Comparison of ENCODE assay signal across 26 cellular contexts in the genomic region with DNA sequence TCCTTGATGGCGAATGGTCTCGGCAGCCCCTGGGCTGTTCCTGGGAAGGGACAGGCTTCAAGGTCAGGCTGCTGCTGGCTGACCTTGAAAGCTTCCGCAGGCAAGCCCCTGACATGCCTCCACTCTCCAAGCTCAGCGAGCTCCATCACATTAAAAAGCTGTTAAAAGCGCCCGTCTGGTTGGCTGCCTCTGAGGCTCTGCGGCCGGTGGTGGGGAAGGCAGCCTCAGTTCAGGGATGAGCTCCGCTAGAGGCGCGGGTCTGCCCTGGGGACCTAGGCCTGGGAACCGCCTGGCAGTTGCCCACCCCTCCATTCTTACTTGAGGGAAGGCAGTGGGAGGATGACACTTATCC.
DNase-seq lines count a peak whose midpoint lies in the region; ATAC-seq and TF ChIP-seq lines count a peak whose summit lies in the region.
"Had no signal": no experiment of that assay in that cellular context is flagged by ENCODE, and none has a peak within 500 bp of the region (broad histone marks: within the 10 kb centered on the region; RNA-seq: fewer than 3 reads in every experiment).

No MANE protein-coding gene starts in this region.

- H3K4me1 Mint-ChIP-seq in glutamatergic neuron (ENCODE audit: low read depth, unreplicated experiment) (peaks cover 20% of the 10 kb centered on the region), nephron progenitor cell (peaks cover 83% of the 10 kb centered on the region)
- H3K4me1 Mint-ChIP-seq: activated naive CD8-positive, alpha-beta T cell treated with anti-CD3 and anti-CD28 coated beads for 36 hours; CD14-positive monocyte; naive thymus-derived CD4-positive, alpha-beta T cell had no signal

- no peak overlapping the region for H3K27ac ChIP-seq in effector memory CD4-positive, alpha-beta T cell (ENCODE audit: insufficient read depth, low read length, poor library complexity, severe bottlenecking)
- H3K27ac ChIP-seq: body of pancreas, coronary artery, VCaP had no signal

- TF ChIP-seq CTCF in BE2C (IDR thresholded peaks at IDR 0.05; ENCODE audit: low read depth, low read length): no peak
- TF ChIP-seq CTCF in glutamatergic neuron (IDR thresholded peaks at IDR 0.05; ENCODE audit: partially characterized antibody, unreplicated experiment): no peak
- TF ChIP-seq CTCF in nephron progenitor cell (IDR thresholded peaks at IDR 0.05): no peak

- no peaks in the 10 kb centered on the region for H3K36me3 ChIP-seq in BE2C
- H3K36me3 ChIP-seq in effector memory CD4-positive, alpha-beta T cell (ENCODE audit: control insufficient read depth, insufficient read depth, low read length): no peaks in the 10 kb centered on the region

- peak; percentile 43 for DNase-seq in BE2C
- peak; percentile 11 for DNase-seq in NCI-H1694 (lab: John Stamatoyannopoulos, UW)
- peak; percentile 68 for DNase-seq in glutamatergic neuron
- no peak for DNase-seq in nephron progenitor cell
- DNase-seq in effector memory CD4-positive, alpha-beta T cell: no peak
- no peak for DNase-seq in activated CD4-positive, alpha-beta T cell treated with anti-CD3 and anti-CD28 coated beads for 4 hours
- DNase-seq: activated CD8-positive, alpha-beta memory T cell treated with anti-CD3 and anti-CD28 coated beads for 24 hours; activated naive CD8-positive, alpha-beta T cell treated with anti-CD3 and anti-CD28 coated beads for 36 hours; body of pancreas; DMS 273 treated with DMSO at 0.1 percent for 48 hours; Kasumi-1; mammary epithelial cell; naive thymus-derived CD4-positive, alpha-beta T cell; NCI-H1092 treated with DMSO at 0.1 percent for 48 hours; NCI-H2081 treated with DMSO at 0.1 percent for 48 hours; OCI-M1; SIG-M5; stimulated activated CD8-positive, alpha-beta memory T cell treated with anti-CD3 and anti-CD28 coated beads, Interleukin-4, amount 100 ng/mL, for 48 hours; substantia nigra; T-helper 2 cell had no signal

- no peak overlapping the region for H3K4me3 Mint-ChIP-seq in glutamatergic neuron (ENCODE audit: unreplicated experiment)
- peak overlapping the region; percentile 45 for H3K4me3 Mint-ChIP-seq in nephron progenitor cell
- H3K4me3 Mint-ChIP-seq: activated naive CD8-positive, alpha-beta T cell treated with anti-CD3 and anti-CD28 coated beads for 36 hours; CD14-positive monocyte; naive thymus-derived CD4-positive, alpha-beta T cell had no signal

- no peaks in the 10 kb centered on the region for H3K9me3 ChIP-seq in BE2C
- H3K9me3 ChIP-seq in effector memory CD4-positive, alpha-beta T cell (ENCODE audit: control insufficient read depth, low read length): no peaks in the 10 kb centered on the region
- H3K9me3 ChIP-seq: body of pancreas had no signal

- ATAC-seq in GM18861 (IDR thresholded peaks at IDR 0.05; ENCODE audit: unreplicated experiment) (no peak), GM21786 (IDR thresholded peaks at IDR 0.05; ENCODE audit: unreplicated experiment) (no peak)
- ATAC-seq: body of pancreas; naive thymus-derived CD4-positive, alpha-beta T cell had no signal

- H3K27ac Mint-ChIP-seq in glutamatergic neuron (ENCODE audit: unreplicated experiment) (no peak overlapping the region), nephron progenitor cell (no peak overlapping the region)
- H3K27ac Mint-ChIP-seq: activated naive CD8-positive, alpha-beta T cell treated with anti-CD3 and anti-CD28 coated beads for 36 hours; naive thymus-derived CD4-positive, alpha-beta T cell had no signal

- H3K4me3 ChIP-seq in BE2C (ENCODE audit: low read depth, low read length): no peak overlapping the region
- H3K4me3 ChIP-seq in effector memory CD4-positive, alpha-beta T cell (ENCODE audit: insufficient read depth, low read depth, low read length, poor library complexity, severe bottlenecking): no peak overlapping the region
- H3K4me3 ChIP-seq: body of pancreas, coronary artery, smooth muscle cell had no signal

- H3K27me3 Mint-ChIP-seq in glutamatergic neuron (ENCODE audit: unreplicated experiment) (peaks cover 3% of the 10 kb centered on the region), nephron progenitor cell (ENCODE audit: low read depth, poor library complexity) (peaks cover 6% of the 10 kb centered on the region)
- H3K27me3 Mint-ChIP-seq: activated naive CD8-positive, alpha-beta T cell treated with anti-CD3 and anti-CD28 coated beads for 36 hours had no signal

- H3K27me3 ChIP-seq in BE2C: no peaks in the 10 kb centered on the region
- no peaks in the 10 kb centered on the region for H3K27me3 ChIP-seq in effector memory CD4-positive, alpha-beta T cell (replicated peaks; ENCODE audit: control insufficient read depth, insufficient read depth, low read length, poor library complexity, severe bottlenecking)
- H3K27me3 ChIP-seq: body of pancreas had no signal

- H3K9me3 Mint-ChIP-seq in glutamatergic neuron (ENCODE audit: unreplicated experiment) (peaks cover 7% of the 10 kb centered on the region), nephron progenitor cell (no peaks in the 10 kb centered on the region)
- H3K9me3 Mint-ChIP-seq: activated naive CD8-positive, alpha-beta T cell treated with anti-CD3 and anti-CD28 coated beads for 36 hours; naive thymus-derived CD4-positive, alpha-beta T cell had no signal

- H3K36me3 Mint-ChIP-seq in glutamatergic neuron (ENCODE audit: unreplicated experiment) (peaks cover 11% of the 10 kb centered on the region), nephron progenitor cell (ENCODE audit: low read depth) (no peaks in the 10 kb centered on the region)
- H3K36me3 Mint-ChIP-seq: activated naive CD8-positive, alpha-beta T cell treated with anti-CD3 and anti-CD28 coated beads for 36 hours; CD14-positive monocyte; naive thymus-derived CD4-positive, alpha-beta T cell had no signal

- peaks cover 17% of the 10 kb centered on the region for H3K4me1 ChIP-seq in BE2C
- H3K4me1 ChIP-seq in effector memory CD4-positive, alpha-beta T cell (ENCODE audit: control insufficient read depth, insufficient read depth, low read length, poor library complexity, severe bottlenecking): no peaks in the 10 kb centered on the region
- H3K4me1 ChIP-seq: body of pancreas had no signal

Comparison
In these comparisons a context has a peak if more than half of its experiments do, and no peak if none do; other contexts are left out.
1. DNase-seq: peak in BE2C (single experiment), NCI-H1694 (single experiment) and glutamatergic neuron (single experiment); none in nephron progenitor cell (single experiment), effector memory CD4-positive, alpha-beta T cell (0 of 3) and activated CD4-positive, alpha-beta T cell treated with anti-CD3 and anti-CD28 coated beads for 4 hours (0 of 2).